Comparison of ENCODE assay signal across 8 cellular contexts in the genomic region with DNA sequence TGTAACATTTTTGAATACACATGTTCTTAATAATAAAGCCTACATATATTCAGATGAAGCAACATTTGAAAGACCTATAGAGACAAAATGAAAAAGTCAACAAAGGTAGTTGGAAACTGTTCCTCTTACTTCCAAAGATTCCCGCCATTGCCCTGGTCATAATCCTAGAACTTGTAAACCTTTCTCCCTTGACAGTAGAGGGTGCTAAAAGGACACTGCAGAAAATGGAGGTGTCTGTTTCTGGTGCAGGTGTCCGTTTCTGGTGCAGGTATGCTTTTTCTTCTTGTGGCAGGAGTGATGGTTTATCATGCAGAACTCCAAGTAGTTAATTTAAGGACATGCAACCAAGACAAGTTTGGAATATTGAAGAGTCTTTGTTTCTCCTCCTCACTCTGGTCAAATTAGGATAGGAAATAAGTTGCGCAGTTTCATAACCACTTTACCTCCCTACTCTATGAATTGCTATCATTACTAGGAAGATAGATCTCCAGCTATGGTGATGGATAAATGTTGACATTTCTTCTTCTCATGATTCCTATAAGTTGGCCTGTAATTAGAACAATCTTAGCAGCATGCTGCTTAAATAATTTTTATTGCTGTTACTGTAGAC. TPM values are rescaled to one million over a fixed set of nuclear protein-coding genes. Genes with fewer than 3 reads are reported as not detected.
DNase-seq lines count a peak whose midpoint lies in the region; ATAC-seq and TF ChIP-seq lines count a peak whose summit lies in the region.

No MANE protein-coding gene starts in this region.

- H3K4me1 Mint-ChIP-seq in immature natural killer cell: no peaks in the 10 kb centered on the region
- H3K4me1 Mint-ChIP-seq in activated CD8-positive, alpha-beta T cell treated with anti-CD3 and anti-CD28 coated beads, Interleukin-2, amount 10 ng/mL, durations not matched to agents 7 days and 5 days (ENCODE audit: low read depth): no peaks in the 10 kb centered on the region

- no peaks in the 10 kb centered on the region for H3K36me3 ChIP-seq in heart right ventricle
- H3K36me3 ChIP-seq in Peyer's patch: no peaks in the 10 kb centered on the region
- H3K36me3 ChIP-seq in MG63: no peaks in the 10 kb centered on the region

- no peaks in the 10 kb centered on the region for H3K36me3 Mint-ChIP-seq in immature natural killer cell
- no peaks in the 10 kb centered on the region for H3K36me3 Mint-ChIP-seq in activated CD8-positive, alpha-beta T cell treated with anti-CD3 and anti-CD28 coated beads, Interleukin-2, amount 10 ng/mL, durations not matched to agents 7 days and 5 days (ENCODE audit: low read depth)

- H3K27ac Mint-ChIP-seq in immature natural killer cell: no peak overlapping the region
- no peak overlapping the region for H3K27ac Mint-ChIP-seq in activated CD8-positive, alpha-beta T cell treated with anti-CD3 and anti-CD28 coated beads, Interleukin-2, amount 10 ng/mL, durations not matched to agents 7 days and 5 days

- no peaks in the 10 kb centered on the region for H3K9me3 ChIP-seq in heart right ventricle
- no peaks in the 10 kb centered on the region for H3K9me3 ChIP-seq in Peyer's patch
- H3K9me3 ChIP-seq in MG63: no peaks in the 10 kb centered on the region

- CTCF ChIA-PET in activated CD8-positive, alpha-beta T cell treated with anti-CD3 and anti-CD28 coated beads, Interleukin-2, amount 10 ng/mL, durations not matched to agents 7 days and 5 days (lab: Charles Lee): no interaction called here

- H3K4me3 ChIP-seq in heart right ventricle: no peak overlapping the region
- H3K4me3 ChIP-seq in Peyer's patch: no peak overlapping the region
- H3K4me3 ChIP-seq in MG63: no peak overlapping the region

- H3K27ac ChIP-seq in heart right ventricle: no peak overlapping the region
- H3K27ac ChIP-seq in Peyer's patch: no peak overlapping the region

- ATAC-seq in heart right ventricle: no peak
- no peak for ATAC-seq in Right ventricle myocardium superior (ENCODE audit: poor library complexity)
- peak; percentile 58 for ATAC-seq in HG03342 (IDR thresholded peaks at IDR 0.05; ENCODE audit: unreplicated experiment)
- no peak for ATAC-seq in activated CD8-positive, alpha-beta T cell treated with anti-CD3 and anti-CD28 coated beads, Interleukin-2, amount 10 ng/mL, durations not matched to agents 7 days and 5 days

- H3K9me3 Mint-ChIP-seq in immature natural killer cell: no peaks in the 10 kb centered on the region
- H3K9me3 Mint-ChIP-seq in activated CD8-positive, alpha-beta T cell treated with anti-CD3 and anti-CD28 coated beads, Interleukin-2, amount 10 ng/mL, durations not matched to agents 7 days and 5 days (ENCODE audit: insufficient read depth): no peaks in the 10 kb centered on the region

- H3K4me3 Mint-ChIP-seq in immature natural killer cell: no peak overlapping the region
- no peak overlapping the region for H3K4me3 Mint-ChIP-seq in activated CD8-positive, alpha-beta T cell treated with anti-CD3 and anti-CD28 coated beads, Interleukin-2, amount 10 ng/mL, durations not matched to agents 7 days and 5 days

- H3K27me3 ChIP-seq in heart right ventricle (no peaks in the 10 kb centered on the region), Peyer's patch (no peaks in the 10 kb centered on the region), MG63 (no peaks in the 10 kb centered on the region)

- TF ChIP-seq POLR2A in Peyer's patch (IDR thresholded peaks at IDR 0.05): no peak

- TF ChIP-seq CTCF in heart right ventricle (IDR thresholded peaks at IDR 0.05) (peak in 8 of 9 donors; percentile 9 to 60 (median 46)), Peyer's patch (IDR thresholded peaks at IDR 0.05) (peak in 4 of 6 experiments; percentile 38 to 56 (median 48))

- H3K27me3 Mint-ChIP-seq in immature natural killer cell (ENCODE audit: low read depth in 3 of 3): peaks cover 0 to 3% (median 0%) of the 10 kb centered on the region in 3 donors
- H3K27me3 Mint-ChIP-seq in activated CD8-positive, alpha-beta T cell treated with anti-CD3 and anti-CD28 coated beads, Interleukin-2, amount 10 ng/mL, durations not matched to agents 7 days and 5 days (ENCODE audit: low read depth): no peaks in the 10 kb centered on the region

- no peaks in the 10 kb centered on the region for H3K4me1 ChIP-seq in heart right ventricle
- no peaks in the 10 kb centered on the region for H3K4me1 ChIP-seq in Peyer's patch

- DNase-seq in heart right ventricle (no peak), Right ventricle myocardium superior (no peak), Peyer's patch (no peak), immature natural killer cell (peak in 2 of 3 donors; percentile 3), AG08396 (ENCODE audit: low spot score) (no peak), MG63 (no peak)
- no peak for DNase-seq in activated CD8-positive, alpha-beta T cell treated with anti-CD3 and anti-CD28 coated beads, Interleukin-2, amount 10 ng/mL, durations not matched to agents 7 days and 5 days

- 59 to 64% methylated on average over 3 of the region's 3 CpGs for WGBS in heart right ventricle, 2 donors

- POLR2A ChIA-PET in activated CD8-positive, alpha-beta T cell treated with anti-CD3 and anti-CD28 coated beads, Interleukin-2, amount 10 ng/mL, durations not matched to agents 7 days and 5 days (lab: Charles Lee): no interaction called here

- intact Hi-C loops in heart right ventricle (cut with DNase I): no loop called here
- intact Hi-C loops in Right ventricle myocardium superior (cut with DNase I): no loop called here

RNA-seq across cellular contexts. Expression of a gene that starts 56.0 kb away (rescaled TPM):
- 10 to 100 TPM; 16.0 to 24.0 (median 20.1) TPM for total RNA-seq in heart right ventricle
- polyA plus RNA-seq in heart right ventricle: 10 to 100 TPM in 1 of 2 donors, 1 to 10 TPM in 1; 9.1 to 46.0 TPM
- total RNA-seq in Right ventricle myocardium superior: 14.4 TPM
- 10 to 100 TPM in 3 of 4 donors, 1 to 10 TPM in 1; 2.5 to 19.4 (median 17.2) TPM for total RNA-seq in Peyer's patch
- polyA plus RNA-seq in immature natural killer cell: 10 to 100 TPM in 1 of 3 donors, 1 to 10 TPM in 2; 7.7 to 15.7 (median 7.7) TPM
- 1 to 10 TPM; 2.7 to 4.4 TPM for total RNA-seq in activated CD8-positive, alpha-beta T cell treated with anti-CD3 and anti-CD28 coated beads, Interleukin-2, amount 10 ng/mL, durations not matched to agents 7 days and 5 days
- total RNA-seq in MG63 (2014; rRNA removed; shearing (Covaris generic); ENCODE audit: low replicate concordance): 14.6 and 32.5 TPM in 2 replicates

Comparison
In these comparisons a context has a peak if more than half of its experiments do, and no peak if none do; other contexts are left out.
1. DNase-seq: peak in immature natural killer cell (2 of 3); none in heart right ventricle (0 of 2), Right ventricle myocardium superior (single experiment), Peyer's patch (0 of 3), activated CD8-positive, alpha-beta T cell treated with anti-CD3 and anti-CD28 coated beads, Interleukin-2, amount 10 ng/mL, durations not matched to agents 7 days and 5 days (single experiment), AG08396 (single experiment) and MG63 (single experiment).